26 cellular contexts compared by ENCODE assay signal in genomic region chr5:101658433-101658832, GRCh38.
"Had no signal": no experiment of that assay in that cellular context is flagged by ENCODE, and none has a peak within 500 bp of the region (broad histone marks: within the 10 kb centered on the region; RNA-seq: fewer than 3 reads in every experiment).

No MANE protein-coding gene starts in this region.

- H3K27me3 ChIP-seq: SJSA1 had no signal

- H3K27ac Mint-ChIP-seq: activated B cell treated with CpG ODN at 0.5 μM for 24 hours; activated CD4-positive, alpha-beta memory T cell treated with anti-CD3 and anti-CD28 coated beads, Interleukin-2, amount 10 ng/mL, durations not matched to agents 7 days and 5 days; activated naive CD4-positive, alpha-beta T cell treated with anti-CD3 and anti-CD28 coated beads for 36 hours; activated naive CD8-positive, alpha-beta T cell treated with anti-CD3 and anti-CD28 coated beads for 36 hours; activated T-helper 17 cell treated with anti-CD3 and anti-CD28 coated beads, Interleukin-2, amount 50 U/mL, for 72 hours; T-helper 1 cell treated with Interleukin-12 subunit alpha and Interleukin-12 subunit beta and Interleukin-4 antibody, amounts not matched to agents 30 μg/mL and 1 μg/mL, for 36 hours had no signal

- H3K27ac ChIP-seq: KMS-11, RWPE1, SJSA1 had no signal

- H3K9me3 Mint-ChIP-seq: activated B cell treated with CpG ODN at 0.5 μM for 24 hours; activated CD4-positive, alpha-beta memory T cell treated with anti-CD3 and anti-CD28 coated beads, Interleukin-2, amount 10 ng/mL, durations not matched to agents 7 days and 5 days; activated naive CD4-positive, alpha-beta T cell treated with anti-CD3 and anti-CD28 coated beads for 36 hours; activated naive CD8-positive, alpha-beta T cell treated with anti-CD3 and anti-CD28 coated beads for 36 hours; activated T-helper 17 cell treated with anti-CD3 and anti-CD28 coated beads, Interleukin-2, amount 50 U/mL, for 72 hours; T-helper 1 cell treated with Interleukin-12 subunit alpha and Interleukin-12 subunit beta and Interleukin-4 antibody, amounts not matched to agents 30 μg/mL and 1 μg/mL, for 36 hours had no signal

- H3K9me3 ChIP-seq: SJSA1 had no signal

- H3K4me2 ChIP-seq: KMS-11 had no signal

- H3K9ac ChIP-seq: KMS-11 had no signal

- H3K4me1 Mint-ChIP-seq: activated B cell treated with CpG ODN at 0.5 μM for 24 hours; activated CD4-positive, alpha-beta memory T cell treated with anti-CD3 and anti-CD28 coated beads, Interleukin-2, amount 10 ng/mL, durations not matched to agents 7 days and 5 days; activated naive CD8-positive, alpha-beta T cell treated with anti-CD3 and anti-CD28 coated beads for 36 hours; activated T-helper 17 cell treated with anti-CD3 and anti-CD28 coated beads, Interleukin-2, amount 50 U/mL, for 72 hours had no signal

- DNase-seq: activated B cell treated with CpG ODN at 0.5 μM for 24 hours; activated CD4-positive, alpha-beta memory T cell treated with anti-CD3 and anti-CD28 coated beads, Interleukin-2, amount 10 ng/mL, durations not matched to agents 7 days and 5 days; activated CD4-positive, alpha-beta T cell treated with anti-CD3 and anti-CD28 coated beads for 1 hour; activated CD4-positive, alpha-beta T cell treated with anti-CD3 and anti-CD28 coated beads, Interleukin-2, amount 50 U/mL, for 1 hour; activated gamma-delta T cell; activated naive CD4-positive, alpha-beta T cell treated with anti-CD3 and anti-CD28 coated beads for 36 hours; activated naive CD8-positive, alpha-beta T cell treated with anti-CD3 and anti-CD28 coated beads for 36 hours; activated T-cell treated with anti-CD3 and anti-CD28 coated beads for 4 hours; activated T-cell treated with anti-CD3 and anti-CD28 coated beads, Interleukin-2, amount 50 U/mL, for 48 hours; NCI-H1105; NCI-H1436; NCI-H1694 treated with DMSO at 0.1 percent for 48 hours; NCI-H2029 treated with DMSO at 0.1 percent for 48 hours; NCI-H345; NCI-H510A; NCI-H526 treated with DMSO at 0.1 percent for 48 hours; NK-92 treated with Interleukin-12 subunit alpha and Interleukin-12 subunit beta, amount 100 ng/mL, for 24 hours; OCI-M1; SHP77 had no signal

- H3K4me1 ChIP-seq: SJSA1 had no signal

- ATAC-seq: activated T-helper 17 cell treated with anti-CD3 and anti-CD28 coated beads, Interleukin-2, amount 50 U/mL, for 72 hours; Panc1; SK-N-SH treated with all-trans-retinoic acid at 6 μM for 48 hours had no signal

- H3K4me3 Mint-ChIP-seq: activated B cell treated with CpG ODN at 0.5 μM for 24 hours; activated CD4-positive, alpha-beta memory T cell treated with anti-CD3 and anti-CD28 coated beads, Interleukin-2, amount 10 ng/mL, durations not matched to agents 7 days and 5 days; activated naive CD4-positive, alpha-beta T cell treated with anti-CD3 and anti-CD28 coated beads for 36 hours; activated naive CD8-positive, alpha-beta T cell treated with anti-CD3 and anti-CD28 coated beads for 36 hours; activated T-helper 17 cell treated with anti-CD3 and anti-CD28 coated beads, Interleukin-2, amount 50 U/mL, for 72 hours; T-helper 1 cell treated with Interleukin-12 subunit alpha and Interleukin-12 subunit beta and Interleukin-4 antibody, amounts not matched to agents 30 μg/mL and 1 μg/mL, for 36 hours had no signal

- H3K4me3 ChIP-seq: SJSA1 had no signal

- H3K36me3 Mint-ChIP-seq: activated naive CD8-positive, alpha-beta T cell treated with anti-CD3 and anti-CD28 coated beads for 36 hours had no signal

- H3K27me3 Mint-ChIP-seq: activated B cell treated with CpG ODN at 0.5 μM for 24 hours; activated CD4-positive, alpha-beta memory T cell treated with anti-CD3 and anti-CD28 coated beads, Interleukin-2, amount 10 ng/mL, durations not matched to agents 7 days and 5 days; activated naive CD8-positive, alpha-beta T cell treated with anti-CD3 and anti-CD28 coated beads for 36 hours; activated T-helper 17 cell treated with anti-CD3 and anti-CD28 coated beads, Interleukin-2, amount 50 U/mL, for 72 hours had no signal
